In genomic region chr20:3408251-3408637, GRCh38 we compare ENCODE assay signal across 1 cellular context.
TF ChIP-seq lines count a peak whose summit lies in the region.

No MANE protein-coding gene starts in this region.

TF ChIP-seq in HepG2, 621 proteins besides CTCF, POLR2A, EP300 and RAD21 (continued from another document and continues in another):
- TF ChIP-seq, protein P1, sequence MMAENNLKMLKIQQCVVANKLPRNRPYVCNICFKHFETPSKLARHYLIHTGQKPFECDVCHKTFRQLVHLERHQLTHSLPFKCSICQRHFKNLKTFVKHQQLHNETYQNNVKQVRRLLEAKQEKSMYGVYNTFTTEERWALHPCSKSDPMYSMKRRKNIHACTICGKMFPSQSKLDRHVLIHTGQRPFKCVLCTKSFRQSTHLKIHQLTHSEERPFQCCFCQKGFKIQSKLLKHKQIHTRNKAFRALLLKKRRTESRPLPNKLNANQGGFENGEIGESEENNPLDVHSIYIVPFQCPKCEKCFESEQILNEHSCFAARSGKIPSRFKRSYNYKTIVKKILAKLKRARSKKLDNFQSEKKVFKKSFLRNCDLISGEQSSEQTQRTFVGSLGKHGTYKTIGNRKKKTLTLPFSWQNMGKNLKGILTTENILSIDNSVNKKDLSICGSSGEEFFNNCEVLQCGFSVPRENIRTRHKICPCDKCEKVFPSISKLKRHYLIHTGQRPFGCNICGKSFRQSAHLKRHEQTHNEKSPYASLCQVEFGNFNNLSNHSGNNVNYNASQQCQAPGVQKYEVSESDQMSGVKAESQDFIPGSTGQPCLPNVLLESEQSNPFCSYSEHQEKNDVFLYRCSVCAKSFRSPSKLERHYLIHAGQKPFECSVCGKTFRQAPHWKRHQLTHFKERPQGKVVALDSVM (CRISPR knock-in tag; IDR thresholded peaks at IDR 0.05): no peak; the same call in 1 of the 2 replicates
- TF ChIP-seq ZNF644 (CRISPR knock-in tag; IDR thresholded peaks at IDR 0.05; ENCODE audit: low read depth): no peak
- TF ChIP-seq PBX2 (CRISPR knock-in tag; IDR thresholded peaks at IDR 0.05): no peak
- TF ChIP-seq ZNF484 (CRISPR knock-in tag; IDR thresholded peaks at IDR 0.05; ENCODE audit: borderline replicate concordance, low read depth): no peak
- no peak for TF ChIP-seq EZH2 (conservative IDR thresholded peaks at IDR 0.05; ENCODE audit: low read depth, low read length)
- TF ChIP-seq E2F5 (CRISPR knock-in tag; conservative IDR thresholded peaks at IDR 0.05): no peak
- TF ChIP-seq POGZ (CRISPR knock-in tag; IDR thresholded peaks at IDR 0.05): no peak
- no peak for TF ChIP-seq ZSCAN31 (CRISPR knock-in tag; IDR thresholded peaks at IDR 0.05; ENCODE audit: low read depth)
- TF ChIP-seq, protein P2, sequence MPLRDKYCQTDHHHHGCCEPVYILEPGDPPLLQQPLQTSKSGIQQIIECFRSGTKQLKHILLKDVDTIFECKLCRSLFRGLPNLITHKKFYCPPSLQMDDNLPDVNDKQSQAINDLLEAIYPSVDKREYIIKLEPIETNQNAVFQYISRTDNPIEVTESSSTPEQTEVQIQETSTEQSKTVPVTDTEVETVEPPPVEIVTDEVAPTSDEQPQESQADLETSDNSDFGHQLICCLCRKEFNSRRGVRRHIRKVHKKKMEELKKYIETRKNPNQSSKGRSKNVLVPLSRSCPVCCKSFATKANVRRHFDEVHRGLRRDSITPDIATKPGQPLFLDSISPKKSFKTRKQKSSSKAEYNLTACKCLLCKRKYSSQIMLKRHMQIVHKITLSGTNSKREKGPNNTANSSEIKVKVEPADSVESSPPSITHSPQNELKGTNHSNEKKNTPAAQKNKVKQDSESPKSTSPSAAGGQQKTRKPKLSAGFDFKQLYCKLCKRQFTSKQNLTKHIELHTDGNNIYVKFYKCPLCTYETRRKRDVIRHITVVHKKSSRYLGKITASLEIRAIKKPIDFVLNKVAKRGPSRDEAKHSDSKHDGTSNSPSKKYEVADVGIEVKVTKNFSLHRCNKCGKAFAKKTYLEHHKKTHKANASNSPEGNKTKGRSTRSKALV (CRISPR knock-in tag; IDR thresholded peaks at IDR 0.05): peak; percentile 16; the same call in 1 of the 2 replicates
- 0 out of 4 replicates have a peak, but pooled peaks of 1 of the 2 experiments have one; percentile 41 for TF ChIP-seq KLF16 (CRISPR knock-in tag; IDR thresholded peaks at IDR 0.05)
- no peak for TF ChIP-seq ZNF317 (CRISPR knock-in tag; IDR thresholded peaks at IDR 0.05)
- TF ChIP-seq MED13 (CRISPR knock-in tag; IDR thresholded peaks at IDR 0.05): no peak
- TF ChIP-seq CENPX (CRISPR knock-in tag; IDR thresholded peaks at IDR 0.05): no peak
- TF ChIP-seq REST (IDR thresholded peaks at IDR 0.05; ENCODE audit: borderline replicate concordance in 1 of 2, low read depth in 1 of 2, low read length in 2 of 2): no peak; a peak in 1 of 4 replicates
- TF ChIP-seq RELA (CRISPR knock-in tag; IDR thresholded peaks at IDR 0.05): 0 out of 2 replicates have a peak, but pooled peaks have one; percentile 5
- TF ChIP-seq NFE2L1 (CRISPR knock-in tag; IDR thresholded peaks at IDR 0.05; ENCODE audit: borderline replicate concordance): no peak
- 0 out of 2 replicates have a peak, but pooled peaks have one; percentile 22 for TF ChIP-seq ZNF432 (CRISPR knock-in tag; IDR thresholded peaks at IDR 0.05; ENCODE audit: borderline replicate concordance)
- no peak for TF ChIP-seq FOXP4 (CRISPR knock-in tag; IDR thresholded peaks at IDR 0.05)
- no peak for TF ChIP-seq STAT6 (CRISPR knock-in tag; IDR thresholded peaks at IDR 0.05; ENCODE audit: borderline replicate concordance)
- TF ChIP-seq TOPORS (CRISPR knock-in tag; IDR thresholded peaks at IDR 0.05): no peak; the same call in 1 of the 2 replicates
- peak; percentile 7; the same call in 1 of the 2 replicates for TF ChIP-seq TFDP1 (CRISPR knock-in tag; IDR thresholded peaks at IDR 0.05; ENCODE audit: borderline replicate concordance)
- TF ChIP-seq AHR (CRISPR knock-in tag; IDR thresholded peaks at IDR 0.05): no peak
- no peak for TF ChIP-seq ZBTB40 (IDR thresholded peaks at IDR 0.05)
- no peak for TF ChIP-seq ZBTB40 (CRISPR knock-in tag; IDR thresholded peaks at IDR 0.05)
- no peak for TF ChIP-seq POLR2AphosphoS5 (IDR thresholded peaks at IDR 0.05; ENCODE audit: low read depth, low read length)
- TF ChIP-seq U2AF1 (optimal IDR thresholded peaks at IDR 0.05; ENCODE audit: low read depth, low read length): no peak
- no peak for TF ChIP-seq ZNF260 (CRISPR knock-in tag; IDR thresholded peaks at IDR 0.05; ENCODE audit: borderline replicate concordance, low read depth)
- TF ChIP-seq FIP1L1 (IDR thresholded peaks at IDR 0.05; ENCODE audit: borderline replicate concordance, insufficient read depth, low read depth, low read length): no peak
- no peak for TF ChIP-seq ZNF772 (CRISPR knock-in tag; IDR thresholded peaks at IDR 0.05)
